ENCODE assay signal across 17 cellular contexts in genomic region chr6:38593419-38593818, GRCh38. TPM values are rescaled to one million over a fixed set of nuclear protein-coding genes. Genes with fewer than 3 reads are reported as not detected.
DNase-seq lines count a peak whose midpoint lies in the region; ATAC-seq and TF ChIP-seq lines count a peak whose summit lies in the region.
"Had no signal": no experiment of that assay in that cellular context is flagged by ENCODE, and none has a peak within 500 bp of the region (broad histone marks: within the 10 kb centered on the region; RNA-seq: fewer than 3 reads in every experiment).

No MANE protein-coding gene starts in this region.

- no peak overlapping the region for H4K5ac ChIP-seq in IMR-90 (ENCODE audit: low read depth, low read length)

- H3K14ac ChIP-seq in IMR-90 (replicated peaks; ENCODE audit: low read depth, low read length): no peak overlapping the region

- H3K27ac ChIP-seq in IMR-90 (ENCODE audit: insufficient read depth, low read length) (no peak overlapping the region), foreskin keratinocyte (no peak overlapping the region)

- no peaks in the 10 kb centered on the region for H3K9me3 Mint-ChIP-seq in activated T-cell treated with anti-CD3 and anti-CD28 coated beads, Interleukin-2, amount 50 U/mL, for 24 hours
- H3K9me3 Mint-ChIP-seq: CD8-positive, alpha-beta T cell; GM23338 had no signal

- H2AFZ ChIP-seq in IMR-90 (replicated peaks; ENCODE audit: low read length, poor library complexity): no peak overlapping the region
- H2AFZ ChIP-seq: GM23338 had no signal

- no peaks in the 10 kb centered on the region for H4K20me1 ChIP-seq in IMR-90 (ENCODE audit: insufficient read depth, low read length)

- dilution Hi-C loops in IMR-90 (cut with HindIII; ENCODE audit: low sequenced_read_pairs, unreplicated experiment): no loop called here

- H3K4me3 Mint-ChIP-seq in activated T-cell treated with anti-CD3 and anti-CD28 coated beads, Interleukin-2, amount 50 U/mL, for 24 hours: no peak overlapping the region
- H3K4me3 Mint-ChIP-seq: CD8-positive, alpha-beta T cell; GM23338 had no signal

- H3K4me3 ChIP-seq in IMR-90 (ENCODE audit: insufficient read depth, low read depth, low read length): no peak overlapping the region
- H3K4me3 ChIP-seq: GM23338 had no signal

- H3K4me1 ChIP-seq in IMR-90 (ENCODE audit: control insufficient read depth, insufficient read depth, low read length) (peaks cover 3% of the 10 kb centered on the region; the same call in 1 of the 2 replicates), foreskin keratinocyte (peaks cover 13% of the 10 kb centered on the region)

- no peak overlapping the region for H3K4me2 ChIP-seq in IMR-90 (ENCODE audit: low read depth, low read length)
- H3K4me2 ChIP-seq: GM23338 had no signal

- TF ChIP-seq POLR2A in IMR-90 (IDR thresholded peaks at IDR 0.05; ENCODE audit: low read depth, low read length): no peak

- peaks cover 6% of the 10 kb centered on the region for H3K36me3 ChIP-seq in IMR-90 (ENCODE audit: control insufficient read depth, insufficient read depth, low read length)
- H3K36me3 ChIP-seq: BE2C had no signal

- H3K23ac ChIP-seq in IMR-90 (ENCODE audit: low read depth, low read length): no peak overlapping the region

- CTCF ChIA-PET in IMR-90 (lab: Yijun Ruan, JAX): no interaction called here

- H3K36me3 Mint-ChIP-seq in activated T-cell treated with anti-CD3 and anti-CD28 coated beads, Interleukin-2, amount 50 U/mL, for 24 hours (ENCODE audit: low read depth): peaks cover 57% of the 10 kb centered on the region

- no peak overlapping the region for H3K9ac ChIP-seq in IMR-90 (ENCODE audit: low read depth, low read length)

- no peak overlapping the region for H4K91ac ChIP-seq in IMR-90 (ENCODE audit: insufficient read depth, low read depth, low read length)

- no peak overlapping the region for H3K4ac ChIP-seq in IMR-90 (ENCODE audit: low read depth, low read length)

- H3K27ac Mint-ChIP-seq in activated T-cell treated with anti-CD3 and anti-CD28 coated beads, Interleukin-2, amount 50 U/mL, for 24 hours: peak overlapping the region; percentile 44
- H3K27ac Mint-ChIP-seq: CD8-positive, alpha-beta T cell; GM23338 had no signal

- H3K18ac ChIP-seq in IMR-90 (ENCODE audit: low read depth, low read length): no peak overlapping the region

- H2BK5ac ChIP-seq in IMR-90 (ENCODE audit: low read depth, low read length, poor library complexity, severe bottlenecking): no peak overlapping the region

- H3K56ac ChIP-seq in IMR-90 (ENCODE audit: extremely low read depth, insufficient read depth, low read length): no peak overlapping the region

- peaks cover 13% of the 10 kb centered on the region for H3K4me1 Mint-ChIP-seq in activated T-cell treated with anti-CD3 and anti-CD28 coated beads, Interleukin-2, amount 50 U/mL, for 24 hours (ENCODE audit: low read depth)

- H3K27me3 ChIP-seq in IMR-90 (ENCODE audit: control insufficient read depth, insufficient read depth, low read length) (no peaks in the 10 kb centered on the region), foreskin keratinocyte (no peaks in the 10 kb centered on the region)
- H3K27me3 ChIP-seq: BE2C had no signal

- in situ Hi-C loops in IMR-90 (cut with MboI; ENCODE audit: low sequenced_read_pairs): no loop called here

- H3K9me3 ChIP-seq in IMR-90 (ENCODE audit: control insufficient read depth, insufficient read depth, low read length): no peaks in the 10 kb centered on the region
- H3K9me3 ChIP-seq: BE2C had no signal

- peaks cover under 1% of the 10 kb centered on the region; the same call in 1 of the 2 replicates for H3K9me1 ChIP-seq in IMR-90 (ENCODE audit: insufficient read depth, low read length)

- H4K8ac ChIP-seq in IMR-90 (ENCODE audit: low read depth in 2 of 2, low read length in 2 of 2): no peak overlapping the region

- H2BK20ac ChIP-seq in IMR-90 (ENCODE audit: low read depth, low read length): no peak overlapping the region

- H2AK5ac ChIP-seq in IMR-90 (ENCODE audit: low read depth, low read length): no peak overlapping the region

- H2AK9ac ChIP-seq in IMR-90 (replicated peaks; ENCODE audit: low read depth, low read length, poor library complexity): no peak overlapping the region

- H3K79me1 ChIP-seq in IMR-90 (ENCODE audit: low read depth in 1 of 2, low read length in 2 of 2): 0 out of 4 replicates have a peak, but pooled peaks cover 0 to 2% of the 10 kb centered on the region in 2 experiments

- no TSS peak for BruUV-seq in IMR-90 (replicated peaks; lab: Mats Ljungman, UMichigan)

- no peak for TF ChIP-seq RAD21 in IMR-90 (IDR thresholded peaks at IDR 0.05; ENCODE audit: low read length)

- no peak overlapping the region for H2BK120ac ChIP-seq in IMR-90 (ENCODE audit: low read depth, low read length)

- H3K27me3 Mint-ChIP-seq in activated T-cell treated with anti-CD3 and anti-CD28 coated beads, Interleukin-2, amount 50 U/mL, for 24 hours: no peaks in the 10 kb centered on the region

- ATAC-seq in IMR-90 (ENCODE audit: low read depth) (no peak; the same call in 1 of the 2 replicates), foreskin keratinocyte (no peak)
- ATAC-seq: CD8-positive, alpha-beta T cell; GM23338 had no signal

- H2BK15ac ChIP-seq in IMR-90 (ENCODE audit: low read depth, low read length): no peak overlapping the region

- POLR2A ChIA-PET in IMR-90 (lab: Charles Lee; ENCODE audit: unreplicated experiment): no interaction called here

- intact Hi-C loops in IMR-90 (cut with micrococcal nuclease): no loop called here

- DNase-seq in activated T-cell treated with anti-CD3 and anti-CD28 coated beads, Interleukin-2, amount 50 U/mL, for 24 hours: no peak
- DNase-seq in activated T-cell treated with anti-CD3 and anti-CD28 coated beads, Interleukin-2, amount 50 U/mL, for 48 hours: no peak
- DNase-seq in IMR-90 (peak; percentile 32), dedifferentiated amniotic fluid mesenchymal stem cell (ENCODE audit: extremely low spot score) (peak; percentile 33), renal cortical epithelial cell (ENCODE audit: low read depth) (peak; percentile 13), foreskin keratinocyte (no peak), NCI-H82 treated with DMSO at 0.1 percent for 48 hours (lab: John Stamatoyannopoulos, UW; ENCODE audit: unreplicated experiment) (no peak)
- DNase-seq: ACHN; BE2C; CD8-positive, alpha-beta T cell; DND-41; GF-D8; KBM-7; NCI-H1105; NCI-H187; NCI-H69 had no signal

- TF ChIP-seq CTCF in IMR-90 (conservative IDR thresholded peaks at IDR 0.05; ENCODE audit: low read depth, low read length) (no peak), foreskin keratinocyte (conservative IDR thresholded peaks at IDR 0.05) (no peak)

TF ChIP-seq in IMR-90, 13 proteins besides CTCF, POLR2A, EP300 and RAD21:
- TF ChIP-seq ELK1 (IDR thresholded peaks at IDR 0.05; ENCODE audit: borderline replicate concordance, low read depth, low read length) (no peak), RFX5 (IDR thresholded peaks at IDR 0.05; ENCODE audit: low read depth, low read length) (no peak), RCOR1 (IDR thresholded peaks at IDR 0.05; ENCODE audit: insufficient replicate concordance, low read length) (no peak), CEBPB (IDR thresholded peaks at IDR 0.05; ENCODE audit: low read depth, low read length) (peak; percentile 70), NFE2L2 (IDR thresholded peaks at IDR 0.05; ENCODE audit: low read depth, low read length) (no peak), CHD1 (IDR thresholded peaks at IDR 0.05; ENCODE audit: low read depth, low read length) (no peak), SMC3 (IDR thresholded peaks at IDR 0.05; ENCODE audit: low read depth, low read length) (no peak)
- TF ChIP-seq, protein P1, sequence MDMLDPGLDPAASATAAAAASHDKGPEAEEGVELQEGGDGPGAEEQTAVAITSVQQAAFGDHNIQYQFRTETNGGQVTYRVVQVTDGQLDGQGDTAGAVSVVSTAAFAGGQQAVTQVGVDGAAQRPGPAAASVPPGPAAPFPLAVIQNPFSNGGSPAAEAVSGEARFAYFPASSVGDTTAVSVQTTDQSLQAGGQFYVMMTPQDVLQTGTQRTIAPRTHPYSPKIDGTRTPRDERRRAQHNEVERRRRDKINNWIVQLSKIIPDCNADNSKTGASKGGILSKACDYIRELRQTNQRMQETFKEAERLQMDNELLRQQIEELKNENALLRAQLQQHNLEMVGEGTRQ (IDR thresholded peaks at IDR 0.05; ENCODE audit: low read depth, low read length): no peak
TF ChIP-seq in IMR-90: peak in this region for 1.

RNA-seq across cellular contexts. Expression of gene BTBD9, which starts 46.3 kb away (rescaled TPM):
- total RNA-seq in IMR-90 (2012; rRNA removed) (13.9 and 22.0 TPM in 2 replicates), renal cortical epithelial cell (11.8 and 18.8 TPM in 2 replicates), foreskin keratinocyte (4.2 and 4.6 TPM in 2 replicates)
- polyA plus RNA-seq in IMR-90 (2012; rRNA removed) (4.0 and 4.1 TPM in 2 replicates), foreskin keratinocyte (1.0 and 1.1 TPM in 2 replicates)
- 2.3 and 2.7 TPM in 2 replicates for polyA plus RNA-seq in IMR-90 (2012; cell fraction: cytosol; rRNA removed)
- 2.9 and 5.0 TPM in 2 replicates for polyA plus RNA-seq in IMR-90 (2012; cell fraction: nucleus; rRNA removed; ENCODE audit: low replicate concordance)

Comparison
In these comparisons a context has a peak if more than half of its experiments do, and no peak if none do; other contexts are left out.
1. DNase-seq: peak in IMR-90 (single experiment), dedifferentiated amniotic fluid mesenchymal stem cell (single experiment) and renal cortical epithelial cell (single experiment); none in activated T-cell treated with anti-CD3 and anti-CD28 coated beads, Interleukin-2, amount 50 U/mL, for 24 hours (single experiment), activated T-cell treated with anti-CD3 and anti-CD28 coated beads, Interleukin-2, amount 50 U/mL, for 48 hours (0 of 2), foreskin keratinocyte (0 of 2) and NCI-H82 treated with DMSO at 0.1 percent for 48 hours (single experiment).